ENCODE assay signal across 1 cellular context in genomic region chr20:34709044-34709835, GRCh38.
TF ChIP-seq lines count a peak whose summit lies in the region.

No MANE protein-coding gene starts in this region.

TF ChIP-seq in K562, 482 proteins besides CTCF, POLR2A, EP300 and RAD21 (continued from another document):
- peak in 1 of 2 experiments; percentile 60 for TF ChIP-seq E2F6 (IDR thresholded peaks at IDR 0.05; ENCODE audit: borderline replicate concordance in 1 of 2, extremely low read depth in 1 of 2, insufficient read depth in 1 of 2, insufficient read length in 1 of 2, low read depth in 1 of 2, low read length in 1 of 2, poor library complexity in 1 of 2, severe bottlenecking in 1 of 2)
- TF ChIP-seq FOXO4 (CRISPR knock-in tag; IDR thresholded peaks at IDR 0.05), result no peak
- TF ChIP-seq MNT (conservative IDR thresholded peaks at IDR 0.05), result peak; percentile 20 to 67; a peak in 2 of 4 replicates
- TF ChIP-seq HINFP (tag; conservative IDR thresholded peaks at IDR 0.05; ENCODE audit: low read depth), result 0 out of 2 replicates have a peak, but pooled peaks have one; percentile 41
- TF ChIP-seq CREB1 (IDR thresholded peaks at IDR 0.05), result no peak; the same call in 1 of the 2 replicates
- TF ChIP-seq CREB1 (CRISPR knock-in tag; IDR thresholded peaks at IDR 0.05), result peak; percentile 58; the same call in 1 of the 2 replicates
- TF ChIP-seq POLR2G (IDR thresholded peaks at IDR 0.05; ENCODE audit: low read depth, low read length), result peak; percentile 83
- no peak for TF ChIP-seq TAF15 (IDR thresholded peaks at IDR 0.05; ENCODE audit: low read depth, low read length)
- peak; percentile 70 for TF ChIP-seq SUPT5H (IDR thresholded peaks at IDR 0.05)
- no peak for TF ChIP-seq FOXA1 (IDR thresholded peaks at IDR 0.05; ENCODE audit: borderline replicate concordance)
- peak; percentile 35; the same call in 1 of the 2 replicates for TF ChIP-seq RB1 (IDR thresholded peaks at IDR 0.05; ENCODE audit: low read depth)
